In genomic region chr19:40810649-40811408, GRCh38 we compare ENCODE assay signal across 1 cellular context.
A peak's percentile ranks its signal among the peaks of the same experiment; 100 is the strongest.
TF ChIP-seq lines count a peak whose summit lies in the region.

No MANE protein-coding gene starts in this region.

TF ChIP-seq in A549, 52 proteins besides CTCF, POLR2A, EP300 and RAD21 (continued from another document):
- 0 out of 3 replicates have a peak, but pooled peaks have one; percentile 19 for TF ChIP-seq BCL3 (IDR thresholded peaks at IDR 0.05)
